Comparison of ENCODE assay signal across 18 cellular contexts in genomic region chr17:78937561-78937960, GRCh38. TPM values are rescaled to one million over a fixed set of nuclear protein-coding genes. Genes with fewer than 3 reads are reported as not detected.
DNase-seq lines count a peak whose midpoint lies in the region; TF ChIP-seq lines count a peak whose summit lies in the region.
"Had no signal": no experiment of that assay in that cellular context is flagged by ENCODE, and none has a peak within 500 bp of the region (broad histone marks: within the 10 kb centered on the region; RNA-seq: fewer than 3 reads in every experiment).

No MANE protein-coding gene starts in this region.

- TF ChIP-seq CTCF in nephron (IDR thresholded peaks at IDR 0.05; ENCODE audit: unreplicated experiment in 3 of 3) (no peak), parathyroid adenoma (IDR thresholded peaks at IDR 0.05) (no peak), suprapubic skin (IDR thresholded peaks at IDR 0.05) (no peak)

- peak overlapping the region; percentile 61 for H2AFZ ChIP-seq in parathyroid adenoma

- peak overlapping the region in 2 of 3 experiments; percentile 21 to 54 for H3K27ac Mint-ChIP-seq in nephron
- H3K27ac Mint-ChIP-seq: CD14-positive monocyte; CD4-positive, alpha-beta memory T cell; HFFc6 had no signal

- no peak for TF ChIP-seq POLR2A in suprapubic skin (IDR thresholded peaks at IDR 0.05)

- WGBS in suprapubic skin: 72% methylated on average over 10 of the region's 11 CpGs

- H3K27me3 Mint-ChIP-seq in nephron (ENCODE audit: low read depth): peaks cover 14% of the 10 kb centered on the region
- H3K27me3 Mint-ChIP-seq: CD4-positive, alpha-beta memory T cell had no signal

- H3K4me3 ChIP-seq in parathyroid adenoma (ENCODE audit: low read depth, low read length) (no peak overlapping the region), suprapubic skin (no peak overlapping the region)
- H3K4me3 ChIP-seq: BLaER1 had no signal

- H3K9me3 ChIP-seq in parathyroid adenoma (ENCODE audit: control insufficient read depth, low read length) (no peaks in the 10 kb centered on the region), suprapubic skin (no peaks in the 10 kb centered on the region)
- H3K9me3 ChIP-seq: BLaER1 had no signal

- H3K27ac ChIP-seq in parathyroid adenoma (no peak overlapping the region), suprapubic skin (no peak overlapping the region)
- H3K27ac ChIP-seq: 22Rv1, BLaER1 had no signal

- no peak overlapping the region for H3K4me2 ChIP-seq in parathyroid adenoma (ENCODE audit: low read length)
- H3K4me2 ChIP-seq: BLaER1 had no signal

- H3K9me3 Mint-ChIP-seq in nephron: no peaks in the 10 kb centered on the region
- H3K9me3 Mint-ChIP-seq: CD14-positive monocyte; CD4-positive, alpha-beta memory T cell; HFFc6 had no signal

- H3K4me1 Mint-ChIP-seq in nephron: peaks cover 52% of the 10 kb centered on the region

- no peaks in the 10 kb centered on the region for H3K27me3 ChIP-seq in parathyroid adenoma (ENCODE audit: control insufficient read depth, insufficient read depth, low read length)
- no peaks in the 10 kb centered on the region for H3K27me3 ChIP-seq in suprapubic skin
- H3K27me3 ChIP-seq: BLaER1 had no signal

- H3K4me1 ChIP-seq in parathyroid adenoma (peaks cover 19% of the 10 kb centered on the region), suprapubic skin (peaks cover 33% of the 10 kb centered on the region)

- TF ChIP-seq EP300 in suprapubic skin (IDR thresholded peaks at IDR 0.05): no peak

- no peaks in the 10 kb centered on the region for H3K79me2 ChIP-seq in parathyroid adenoma

- no peaks in the 10 kb centered on the region for H3K36me3 Mint-ChIP-seq in nephron (ENCODE audit: low read depth)
- H3K36me3 Mint-ChIP-seq: CD4-positive, alpha-beta memory T cell had no signal

- H3K4me3 Mint-ChIP-seq in nephron: no peak overlapping the region
- H3K4me3 Mint-ChIP-seq: CD14-positive monocyte; CD4-positive, alpha-beta memory T cell; HFFc6 had no signal

- H3K36me3 ChIP-seq in parathyroid adenoma (ENCODE audit: control insufficient read depth, insufficient read depth, low read length) (no peaks in the 10 kb centered on the region), suprapubic skin (no peaks in the 10 kb centered on the region)
- H3K36me3 ChIP-seq: BLaER1 had no signal

- peak; percentile 15 for DNase-seq in NCI-H82 (lab: John Stamatoyannopoulos, UW)
- DNase-seq in NCI-H82 treated with DMSO at 0.1 percent for 48 hours (lab: John Stamatoyannopoulos, UW; ENCODE audit: unreplicated experiment): no peak
- no peak for DNase-seq in T-helper 9 cell
- no peak for DNase-seq in T1000 (lab: John Stamatoyannopoulos, UW)
- no peak for DNase-seq in suprapubic skin (ENCODE audit: low spot score in 2 of 2)
- DNase-seq: CD4-positive, alpha-beta memory T cell; DMS153; DMS79; GDM1; GOT3; H7; HFFc6 had no signal

- H3K9ac ChIP-seq in parathyroid adenoma: no peak overlapping the region
- H3K9ac ChIP-seq: BLaER1 had no signal

RNA-seq across cellular contexts. Expression of gene TIMP2, which starts 12.4 kb away (rescaled TPM):
- 100 to 1,000 TPM in 1 of 4 donors, 10 to 100 TPM in 3; 48.4 to 114 (median 76.0) TPM for total RNA-seq in suprapubic skin

RNA-seq across cellular contexts. Expression of gene CEP295NL, which starts 34.6 kb away (rescaled TPM):
- total RNA-seq in suprapubic skin: 10 to 100 TPM in 1 of 4 donors, 1 to 10 TPM in 3; 2.4 to 11.1 (median 3.5) TPM
- total RNA-seq: HepG2 had no signal

RNA-seq across cellular contexts. Expression of gene LGALS3BP, which starts 42.2 kb away (rescaled TPM):
- 100 to 1,000 TPM in 2 of 4 donors, 10 to 100 TPM in 2; 70.2 to 162 (median 105) TPM for total RNA-seq in suprapubic skin
